ENCODE assay signal across 21 cellular contexts in the genomic region with DNA sequence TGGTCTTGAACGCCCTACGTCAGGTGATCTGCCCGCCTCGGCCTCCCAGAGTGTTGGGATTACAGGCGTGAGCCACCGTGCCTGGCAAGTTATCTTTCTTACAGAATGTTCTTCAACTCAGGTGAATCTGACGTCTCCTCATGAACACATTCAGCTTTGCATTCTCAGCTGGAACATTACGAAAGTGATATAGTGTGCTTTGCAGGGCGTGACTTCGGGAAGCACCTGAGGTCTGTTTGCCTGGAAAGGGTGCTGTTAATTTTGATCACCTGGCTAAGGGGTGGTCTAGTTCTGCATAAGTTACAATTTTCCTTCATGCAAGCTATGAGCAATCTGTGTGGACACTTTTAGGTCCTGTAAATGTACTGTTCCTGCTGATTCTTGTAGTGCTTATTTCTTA.
"Had no signal": no experiment of that assay in that cellular context is flagged by ENCODE, and none has a peak within 500 bp of the region (broad histone marks: within the 10 kb centered on the region; RNA-seq: fewer than 3 reads in every experiment).

No MANE protein-coding gene starts in this region.

- H3K9me3 Mint-ChIP-seq: activated CD4-positive, alpha-beta memory T cell treated with anti-CD3 and anti-CD28 coated beads, Interleukin-2, amount 10 ng/mL, durations not matched to agents 7 days and 5 days; activated naive CD4-positive, alpha-beta T cell treated with anti-CD3 and anti-CD28 coated beads, Interleukin-2, amount 10 ng/mL, durations not matched to agents 7 days and 5 days; immature natural killer cell; naive thymus-derived CD8-positive, alpha-beta T cell; stimulated activated naive CD8-positive, alpha-beta T cell treated with anti-CD3 and anti-CD28 coated beads, Interleukin-15, Interleukin-2, amounts not matched to agents 100 ng/mL and 50 ng/mL, for 24 hours had no signal

- FAIRE-seq: urothelium cell line had no signal

- H3K4me3 ChIP-seq: ovary, prostate gland, tibial nerve had no signal

- H3K27me3 Mint-ChIP-seq: T-helper 17 cell had no signal

- H3K36me3 ChIP-seq: ovary, prostate gland, tibial nerve had no signal

- DNase-seq: activated CD4-positive, alpha-beta memory T cell treated with anti-CD3 and anti-CD28 coated beads, Interleukin-2, amount 10 ng/mL, durations not matched to agents 7 days and 5 days; activated CD4-positive, alpha-beta T cell treated with anti-CD3 and anti-CD28 coated beads for 48 hours; activated CD8-positive, alpha-beta memory T cell treated with anti-CD3 and anti-CD28 coated beads, Interleukin-2, amount 10 ng/mL, durations not matched to agents 7 days and 5 days; activated effector memory CD4-positive, alpha-beta T cell treated with anti-CD3 and anti-CD28 coated beads, Interleukin-2, amount 50 U/mL, for 16 hours; activated naive CD4-positive, alpha-beta T cell treated with anti-CD3 and anti-CD28 coated beads, Interleukin-2, amount 10 ng/mL, durations not matched to agents 7 days and 5 days; activated T-cell treated with anti-CD3 and anti-CD28 coated beads for 4 hours; amygdala; dermis blood vessel endothelial cell; effector memory CD4-positive, alpha-beta T cell; foreskin keratinocyte; immature natural killer cell; left ventricle myocardium superior; naive thymus-derived CD8-positive, alpha-beta T cell; ovary; stimulated activated CD4-positive, alpha-beta T cell treated with anti-CD3 and anti-CD28 coated beads, Interleukin-4, amount 100 ng/mL, for 4 hours; SW 1271; T-helper 17 cell had no signal

- H3K27ac ChIP-seq: foreskin keratinocyte, ovary, prostate gland had no signal

- H3K27me3 ChIP-seq: foreskin keratinocyte, ovary, tibial nerve had no signal

- H3K27ac Mint-ChIP-seq: activated CD4-positive, alpha-beta memory T cell treated with anti-CD3 and anti-CD28 coated beads, Interleukin-2, amount 10 ng/mL, durations not matched to agents 7 days and 5 days; activated CD8-positive, alpha-beta memory T cell treated with anti-CD3 and anti-CD28 coated beads, Interleukin-2, amount 10 ng/mL, durations not matched to agents 7 days and 5 days; activated naive CD4-positive, alpha-beta T cell treated with anti-CD3 and anti-CD28 coated beads, Interleukin-2, amount 10 ng/mL, durations not matched to agents 7 days and 5 days; immature natural killer cell; stimulated activated naive CD8-positive, alpha-beta T cell treated with anti-CD3 and anti-CD28 coated beads, Interleukin-15, Interleukin-2, amounts not matched to agents 100 ng/mL and 50 ng/mL, for 24 hours; T-helper 17 cell had no signal

- ATAC-seq: activated CD8-positive, alpha-beta memory T cell treated with anti-CD3 and anti-CD28 coated beads, Interleukin-2, amount 10 ng/mL, durations not matched to agents 7 days and 5 days; foreskin keratinocyte; left ventricle myocardium superior; naive thymus-derived CD8-positive, alpha-beta T cell; T-helper 17 cell had no signal

- H3K4me3 Mint-ChIP-seq: activated CD4-positive, alpha-beta memory T cell treated with anti-CD3 and anti-CD28 coated beads, Interleukin-2, amount 10 ng/mL, durations not matched to agents 7 days and 5 days; activated CD8-positive, alpha-beta memory T cell treated with anti-CD3 and anti-CD28 coated beads, Interleukin-2, amount 10 ng/mL, durations not matched to agents 7 days and 5 days; activated naive CD4-positive, alpha-beta T cell treated with anti-CD3 and anti-CD28 coated beads, Interleukin-2, amount 10 ng/mL, durations not matched to agents 7 days and 5 days; immature natural killer cell; naive thymus-derived CD8-positive, alpha-beta T cell; stimulated activated naive CD8-positive, alpha-beta T cell treated with anti-CD3 and anti-CD28 coated beads, Interleukin-15, Interleukin-2, amounts not matched to agents 100 ng/mL and 50 ng/mL, for 24 hours; T-helper 17 cell had no signal

- H3K4me1 Mint-ChIP-seq: immature natural killer cell had no signal

- H3K9me3 ChIP-seq: ovary, prostate gland, tibial nerve had no signal

- H3K36me3 Mint-ChIP-seq: activated CD8-positive, alpha-beta memory T cell treated with anti-CD3 and anti-CD28 coated beads, Interleukin-2, amount 10 ng/mL, durations not matched to agents 7 days and 5 days; activated naive CD4-positive, alpha-beta T cell treated with anti-CD3 and anti-CD28 coated beads, Interleukin-2, amount 10 ng/mL, durations not matched to agents 7 days and 5 days; immature natural killer cell; naive thymus-derived CD8-positive, alpha-beta T cell had no signal

- H3K4me1 ChIP-seq: prostate gland had no signal
